Comparison of ENCODE assay signal across 24 cellular contexts in the genomic region with DNA sequence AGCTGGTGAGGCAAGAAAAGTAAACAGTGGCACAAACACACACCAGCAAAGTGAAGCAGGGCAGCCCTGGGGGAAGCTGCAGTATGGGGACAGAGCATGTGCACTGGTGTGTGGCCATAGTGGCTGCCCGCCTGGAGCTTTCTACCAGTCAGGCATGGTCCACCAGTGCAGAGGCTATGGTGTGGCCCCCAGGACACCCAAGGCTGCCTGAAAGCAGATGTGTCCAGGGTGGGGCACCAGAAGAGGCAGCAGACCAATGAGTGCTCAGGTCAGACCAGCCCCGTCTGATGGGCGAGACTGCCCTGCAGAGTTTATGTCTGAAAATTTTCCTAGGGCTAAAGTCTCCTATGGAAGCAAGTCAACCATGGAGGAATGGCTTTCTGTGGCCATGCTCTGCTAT.
"Had no signal": no experiment of that assay in that cellular context is flagged by ENCODE, and none has a peak within 500 bp of the region (broad histone marks: within the 10 kb centered on the region; RNA-seq: fewer than 3 reads in every experiment).

No MANE protein-coding gene starts in this region.

- H3K36me3 ChIP-seq: gastrocnemius medialis, left lung, prostate gland, right atrium auricular region, stomach, thyroid gland had no signal

- FAIRE-seq: endometrium had no signal

- H3K4me3 Mint-ChIP-seq: effector memory CD8-positive, alpha-beta T cell; naive thymus-derived CD8-positive, alpha-beta T cell; neural crest cell had no signal

- H3K4me2 ChIP-seq: smooth muscle cell had no signal

- H3K27ac ChIP-seq: gastrocnemius medialis, left lung, prostate gland, right atrium auricular region, stomach, thyroid gland had no signal

- ATAC-seq: effector memory CD8-positive, alpha-beta T cell; gastrocnemius medialis; left cardiac atrium; left lung; naive thymus-derived CD8-positive, alpha-beta T cell; sciatic nerve had no signal

- DNase-seq: cortex of kidney; effector memory CD8-positive, alpha-beta T cell; foreskin fibroblast; gastrocnemius medialis; head of caudate nucleus; left cardiac atrium; left lung; mesendoderm; naive thymus-derived CD8-positive, alpha-beta T cell; nucleus accumbens; stimulated activated CD4-positive, alpha-beta T cell treated with anti-CD3 and anti-CD28 coated beads, Interleukin-12 subunit alpha, Interleukin-12 subunit beta, amount 100 ng/mL, for 4 hours; stimulated activated CD4-positive, alpha-beta T cell treated with anti-CD3 and anti-CD28 coated beads, Interleukin-1b, Interleukin-23, amount 100 ng/mL, for 48 hours; stimulated activated CD4-positive, alpha-beta T cell treated with anti-CD3 and anti-CD28 coated beads, Interleukin-4, amount 100 ng/mL, for 1 hour; stimulated activated CD8-positive, alpha-beta memory T cell treated with anti-CD3 and anti-CD28 coated beads, Interleukin-4, amount 100 ng/mL, for 48 hours; stimulated activated naive CD4-positive, alpha-beta T cell treated with Interleukin-2 at 50 U/mL for 16 hours; stomach; thyroid gland; trophoblast cell had no signal

- H3K27me3 ChIP-seq: gastrocnemius medialis, left lung, right atrium auricular region, stomach, thyroid gland had no signal

- H3K4me1 ChIP-seq: gastrocnemius medialis, left lung, prostate gland, right atrium auricular region, stomach, thyroid gland had no signal

- H3K27ac Mint-ChIP-seq: effector memory CD8-positive, alpha-beta T cell had no signal

- H3K4me3 ChIP-seq: gastrocnemius medialis, left lung, prostate gland, right atrium auricular region, smooth muscle cell, stomach, thyroid gland had no signal

- H3K36me3 Mint-ChIP-seq: naive thymus-derived CD8-positive, alpha-beta T cell had no signal

- H3K9me3 ChIP-seq: gastrocnemius medialis, prostate gland, thyroid gland had no signal

- H3K27me3 Mint-ChIP-seq: effector memory CD8-positive, alpha-beta T cell; naive thymus-derived CD8-positive, alpha-beta T cell had no signal

- H3K4me1 Mint-ChIP-seq: naive thymus-derived CD8-positive, alpha-beta T cell; neural crest cell had no signal
